In genomic region chr11:117815262-117815803, GRCh38 we compare ENCODE assay signal across 8 cellular contexts. TPM values are rescaled to one million over a fixed set of nuclear protein-coding genes. Genes with fewer than 3 reads are reported as not detected.
DNase-seq lines count a peak whose midpoint lies in the region; ATAC-seq, FAIRE-seq and TF ChIP-seq lines count a peak whose summit lies in the region.

No MANE protein-coding gene starts in this region.

- ATAC-seq in HG02588 (IDR thresholded peaks at IDR 0.05; ENCODE audit: unreplicated experiment), result peak; percentile 59

- TF ChIP-seq POLR2A in GM12892 (IDR thresholded peaks at IDR 0.05; ENCODE audit: low read depth, low read length) (peak; percentile 80), NB4 (IDR thresholded peaks at IDR 0.05; ENCODE audit: extremely low read depth, insufficient read length) (no peak)

- H3K4me3 ChIP-seq in NB4 (ENCODE audit: low read depth, low read length), result no peak overlapping the region

- DNase-seq in GM12892 (ENCODE audit: insufficient read length) (peak; percentile 56), NB4 (ENCODE audit: low read depth) (peak; percentile 93), activated T-cell treated with anti-CD3 and anti-CD28 coated beads for 4 hours (peak; percentile 55), cerebellar cortex (ENCODE audit: low spot score) (no peak), NCI-H510A treated with DMSO at 0.1 percent for 48 hours (lab: John Stamatoyannopoulos, UW) (no peak)
- DNase-seq in stimulated activated CD8-positive, alpha-beta memory T cell treated with anti-CD3 and anti-CD28 coated beads, Interleukin-4, amount 100 ng/mL, for 24 hours (ENCODE audit: low read depth), result peak; percentile 45

- H3K27ac ChIP-seq in layer of hippocampus (ENCODE audit: low read depth, low read length), result peak overlapping the region; percentile 0

- peak; percentile 100 for FAIRE-seq in GM12892 (lab: Jason Lieb, UNC)

- H3K27me3 ChIP-seq in layer of hippocampus (ENCODE audit: control insufficient read depth, insufficient read depth, low read length), result no peaks in the 10 kb centered on the region

- no peak for TF ChIP-seq CTCF in NB4 (IDR thresholded peaks at IDR 0.05; ENCODE audit: low read depth, low read length)

RNA-seq across cellular contexts. Expression of gene FXYD2, which starts 9.2 kb away (rescaled TPM):
- polyA plus RNA-seq in GM12892 (2012; ENCODE audit: missing spikeins), result 7.4 TPM

RNA-seq across cellular contexts. Expression of gene DSCAML1, which starts 18.3 kb away (rescaled TPM):
- 0.36 TPM for polyA plus RNA-seq in GM12892 (2012; ENCODE audit: missing spikeins)

Comparison
In these comparisons a context has a peak if more than half of its experiments do, and no peak if none do; other contexts are left out.
1. DNase-seq: peak in GM12892 (single experiment), NB4 (single experiment), activated T-cell treated with anti-CD3 and anti-CD28 coated beads for 4 hours (single experiment) and stimulated activated CD8-positive, alpha-beta memory T cell treated with anti-CD3 and anti-CD28 coated beads, Interleukin-4, amount 100 ng/mL, for 24 hours (single experiment); none in cerebellar cortex (single experiment) and NCI-H510A treated with DMSO at 0.1 percent for 48 hours (single experiment).